Comparison of ENCODE assay signal across 11 cellular contexts in genomic region chr18:49835405-49835804, GRCh38. TPM values are rescaled to one million over a fixed set of nuclear protein-coding genes. Genes with fewer than 3 reads are reported as not detected.
DNase-seq lines count a peak whose midpoint lies in the region; ATAC-seq, FAIRE-seq and TF ChIP-seq lines count a peak whose summit lies in the region.
"Had no signal": no experiment of that assay in that cellular context is flagged by ENCODE, and none has a peak within 500 bp of the region (broad histone marks: within the 10 kb centered on the region; RNA-seq: fewer than 3 reads in every experiment).

No MANE protein-coding gene starts in this region.

- H3K36me3 ChIP-seq in IMR-90 (ENCODE audit: control insufficient read depth, insufficient read depth, low read length): no peaks in the 10 kb centered on the region
- H3K36me3 ChIP-seq in endothelial cell of umbilical vein (ENCODE audit: control insufficient read depth in 2 of 2, extremely low read depth in 1 of 2, insufficient read depth in 2 of 2, low read length in 2 of 2): no peaks in the 10 kb centered on the region
- peaks cover 7% of the 10 kb centered on the region for H3K36me3 ChIP-seq in mucosa of stomach (ENCODE audit: control insufficient read depth, insufficient read depth, low read length)
- H3K36me3 ChIP-seq in mammary epithelial cell (ENCODE audit: insufficient read depth, low read length): no peaks in the 10 kb centered on the region

- H3K79me1 ChIP-seq in IMR-90 (ENCODE audit: low read depth in 1 of 2, low read length in 2 of 2): 0 out of 4 replicates have a peak, but pooled peaks cover 0 to 2% of the 10 kb centered on the region in 2 experiments

- no peak overlapping the region for H2AK9ac ChIP-seq in IMR-90 (replicated peaks; ENCODE audit: low read depth, low read length, poor library complexity)

- TF ChIP-seq POLR2A in IMR-90 (IDR thresholded peaks at IDR 0.05; ENCODE audit: low read depth, low read length): no peak
- no peak for TF ChIP-seq POLR2A in endothelial cell of umbilical vein (IDR thresholded peaks at IDR 0.05; ENCODE audit: low read depth, low read length)

- no peak overlapping the region for H3K4me3 ChIP-seq in IMR-90 (ENCODE audit: insufficient read depth, low read depth, low read length)
- no peak overlapping the region for H3K4me3 ChIP-seq in endothelial cell of umbilical vein (replicated peaks in 1 of 3; ENCODE audit: insufficient read depth in 1 of 3, low read depth in 1 of 3, low read length in 3 of 3)
- H3K4me3 ChIP-seq in mucosa of stomach (ENCODE audit: low read length): no peak overlapping the region
- H3K4me3 ChIP-seq in mammary epithelial cell (replicated peaks in 1 of 3; ENCODE audit: insufficient read depth in 1 of 3, low read depth in 2 of 3, low read length in 3 of 3): no peak overlapping the region

- H4K20me1 ChIP-seq in IMR-90 (ENCODE audit: insufficient read depth, low read length): no peaks in the 10 kb centered on the region
- no peaks in the 10 kb centered on the region for H4K20me1 ChIP-seq in endothelial cell of umbilical vein (replicated peaks; ENCODE audit: control insufficient read depth, extremely low read depth, insufficient read depth, low read length)
- H4K20me1 ChIP-seq in mammary epithelial cell (ENCODE audit: insufficient read depth, low read length): no peaks in the 10 kb centered on the region

- H3K27me3 ChIP-seq in IMR-90 (ENCODE audit: control insufficient read depth, insufficient read depth, low read length) (no peaks in the 10 kb centered on the region), endothelial cell of umbilical vein (ENCODE audit: control insufficient read depth in 2 of 2, insufficient read depth in 2 of 2, low read length in 2 of 2) (no peaks in the 10 kb centered on the region), mucosa of stomach (ENCODE audit: control insufficient read depth, insufficient read depth, low read length) (no peaks in the 10 kb centered on the region), mammary epithelial cell (ENCODE audit: insufficient read depth, low read length) (no peaks in the 10 kb centered on the region)

- peak; percentile 8 for FAIRE-seq in endothelial cell of umbilical vein (lab: Jason Lieb, UNC)

- H2BK20ac ChIP-seq in IMR-90 (ENCODE audit: low read depth, low read length): peak overlapping the region; percentile 54

- no CpG with 5 or more reads among the region's 2 CpGs for WGBS in IMR-90 (ENCODE audit: extremely low coverage in 2 of 2, insufficient read length in 1 of 2), 2 experiments
- WGBS in mammary epithelial cell (ENCODE audit: low coverage, missing lambda C conversion rate): 80% methylated on average over 1 of the region's 2 CpGs

- H4K5ac ChIP-seq in IMR-90 (ENCODE audit: low read depth, low read length): no peak overlapping the region; the same call in 1 of the 2 replicates

- H3K9me1 ChIP-seq in IMR-90 (ENCODE audit: insufficient read depth, low read length) (peaks cover 10% of the 10 kb centered on the region; the same call in 1 of the 2 replicates), endothelial cell of umbilical vein (replicated peaks; ENCODE audit: control insufficient read depth, extremely low read depth, insufficient read depth, low read length) (no peaks in the 10 kb centered on the region)

- H3K4ac ChIP-seq in IMR-90 (ENCODE audit: low read depth, low read length): peak overlapping the region; percentile 39

- H2AFZ ChIP-seq in IMR-90 (replicated peaks; ENCODE audit: low read length, poor library complexity): no peak overlapping the region
- H2AFZ ChIP-seq in endothelial cell of umbilical vein (ENCODE audit: low read depth, low read length): no peak overlapping the region
- no peak overlapping the region for H2AFZ ChIP-seq in mammary epithelial cell (ENCODE audit: low read depth, low read length)

- H3K4me1 Mint-ChIP-seq in stimulated activated naive CD8-positive, alpha-beta T cell treated with anti-CD3 and anti-CD28 coated beads, Interleukin-15, amount 100 ng/mL, for 72 hours: no peaks in the 10 kb centered on the region

- H3K4me2 ChIP-seq in IMR-90 (ENCODE audit: low read depth, low read length) (no peak overlapping the region), endothelial cell of umbilical vein (ENCODE audit: insufficient read depth, low read length) (no peak overlapping the region), mammary epithelial cell (ENCODE audit: insufficient read depth, low read depth, low read length) (no peak overlapping the region)

- no peak for DNase-seq in IMR-90
- no peak for DNase-seq in endothelial cell of umbilical vein (ENCODE audit: low read depth, low spot score)
- no peak for DNase-seq in mammary epithelial cell
- DNase-seq in activated T-cell treated with anti-CD3 and anti-CD28 coated beads, Interleukin-2, amount 50 U/mL, for 48 hours: no peak
- DNase-seq in islet precursor cell: no peak
- DNase-seq in stimulated activated naive CD8-positive, alpha-beta T cell treated with anti-CD3 and anti-CD28 coated beads, Interleukin-15, amount 100 ng/mL, for 72 hours: no peak
- DNase-seq: NCI-H1092, NCI-H2081 treated with DMSO at 0.1 percent for 48 hours, NCI-H524, SIG-M5 had no signal

- H3K4me1 ChIP-seq in IMR-90 (ENCODE audit: control insufficient read depth, insufficient read depth, low read length): peaks cover 8% of the 10 kb centered on the region; the same call in 1 of the 2 replicates
- no peaks in the 10 kb centered on the region for H3K4me1 ChIP-seq in endothelial cell of umbilical vein (ENCODE audit: control insufficient read depth, extremely low read depth, insufficient read depth, low read length)
- peaks cover 14% of the 10 kb centered on the region for H3K4me1 ChIP-seq in mucosa of stomach (ENCODE audit: control insufficient read depth, insufficient read depth, low read length)
- H3K4me1 ChIP-seq in mammary epithelial cell (ENCODE audit: insufficient read depth, low read length): peaks cover 20% of the 10 kb centered on the region

- in situ Hi-C loops in IMR-90 (cut with MboI; ENCODE audit: low sequenced_read_pairs): no loop called here
- in situ Hi-C loops in mammary epithelial cell (cut with MboI; ENCODE audit: low sequenced_read_pairs in 2 of 2): no loop called here

- H2BK15ac ChIP-seq in IMR-90 (ENCODE audit: low read depth, low read length): peak overlapping the region; percentile 24; the same call in 1 of the 3 replicates

- peaks cover 0 to 9% of the 10 kb centered on the region in 2 donors for H3K9me3 Mint-ChIP-seq in stimulated activated naive CD8-positive, alpha-beta T cell treated with anti-CD3 and anti-CD28 coated beads, Interleukin-15, amount 100 ng/mL, for 72 hours

- H3K79me2 ChIP-seq in endothelial cell of umbilical vein (ENCODE audit: control insufficient read depth, insufficient read depth, low read length): no peaks in the 10 kb centered on the region
- no peaks in the 10 kb centered on the region for H3K79me2 ChIP-seq in mammary epithelial cell (ENCODE audit: insufficient read depth, low read length)

- no peak for TF ChIP-seq RAD21 in IMR-90 (IDR thresholded peaks at IDR 0.05; ENCODE audit: low read length)

- peak overlapping the region; percentile 65 for H2AK5ac ChIP-seq in IMR-90 (ENCODE audit: low read depth, low read length)

- H3K14ac ChIP-seq in IMR-90 (replicated peaks; ENCODE audit: low read depth, low read length): peak overlapping the region; percentile 4; the same call in 1 of the 2 replicates

- H3K9ac ChIP-seq in IMR-90 (ENCODE audit: low read depth, low read length) (no peak overlapping the region), endothelial cell of umbilical vein (replicated peaks; ENCODE audit: extremely low read depth, insufficient read depth, low read length) (no peak overlapping the region), mucosa of stomach (ENCODE audit: low read length) (peak overlapping the region; percentile 16), mammary epithelial cell (ENCODE audit: insufficient read depth, low read length) (no peak overlapping the region)

- POLR2A ChIA-PET in IMR-90 (lab: Charles Lee; ENCODE audit: unreplicated experiment) (no interaction called here), endothelial cell of umbilical vein (lab: Charles Lee) (no interaction called here)

- no peak overlapping the region for H3K27ac Mint-ChIP-seq in stimulated activated naive CD8-positive, alpha-beta T cell treated with anti-CD3 and anti-CD28 coated beads, Interleukin-15, amount 100 ng/mL, for 72 hours

- H4K8ac ChIP-seq in IMR-90 (ENCODE audit: low read depth in 2 of 2, low read length in 2 of 2): peak overlapping the region in 1 of 2 experiments; percentile 7; a peak in 2 of 4 replicates

- no peak overlapping the region for H3K4me3 Mint-ChIP-seq in stimulated activated naive CD8-positive, alpha-beta T cell treated with anti-CD3 and anti-CD28 coated beads, Interleukin-15, amount 100 ng/mL, for 72 hours

- H3K56ac ChIP-seq in IMR-90 (ENCODE audit: extremely low read depth, insufficient read depth, low read length): no peak overlapping the region

- H3K18ac ChIP-seq in IMR-90 (ENCODE audit: low read depth, low read length): peak overlapping the region; percentile 64; the same call in 1 of the 2 replicates

- H3K9me3 ChIP-seq in IMR-90 (ENCODE audit: control insufficient read depth, insufficient read depth, low read length) (peaks cover 2% of the 10 kb centered on the region; the same call in 1 of the 2 replicates), endothelial cell of umbilical vein (replicated peaks; ENCODE audit: control insufficient read depth, insufficient read depth, low read length) (no peaks in the 10 kb centered on the region), mucosa of stomach (ENCODE audit: control insufficient read depth, low read length) (no peaks in the 10 kb centered on the region), mammary epithelial cell (replicated peaks; ENCODE audit: insufficient read depth, low read length) (no peaks in the 10 kb centered on the region)

- no peaks in the 10 kb centered on the region for H3K27me3 Mint-ChIP-seq in stimulated activated naive CD8-positive, alpha-beta T cell treated with anti-CD3 and anti-CD28 coated beads, Interleukin-15, amount 100 ng/mL, for 72 hours

- peak overlapping the region; percentile 43 for H2BK5ac ChIP-seq in IMR-90 (ENCODE audit: low read depth, low read length, poor library complexity, severe bottlenecking)

- peak overlapping the region; percentile 21; the same call in 1 of the 2 replicates for H3K23ac ChIP-seq in IMR-90 (ENCODE audit: low read depth, low read length)

- dilution Hi-C loops in IMR-90 (cut with HindIII; ENCODE audit: low sequenced_read_pairs, unreplicated experiment): no loop called here
- dilution Hi-C loops in endothelial cell of umbilical vein (cut with MboI; ENCODE audit: extremely low pct_ligation_motif_present, low sequenced_read_pairs): no loop called here
- dilution Hi-C loops in mammary epithelial cell (cut with HindIII; ENCODE audit: low sequenced_read_pairs): no loop called here

- 0 out of 2 replicates have a peak, but pooled peaks have one; percentile 12 for ATAC-seq in IMR-90 (ENCODE audit: low read depth)
- ATAC-seq in stimulated activated naive CD8-positive, alpha-beta T cell treated with anti-CD3 and anti-CD28 coated beads, Interleukin-15, amount 100 ng/mL, for 72 hours: no peak

- intact Hi-C loops in IMR-90 (cut with micrococcal nuclease): loop anchor here (2.0 kb wide), 1 partner anchor 23 kb away; the partner anchor contains the start of gene ACAA2
- intact Hi-C loops in endothelial cell of umbilical vein (cut with micrococcal nuclease): no loop called here
- intact Hi-C loops in mammary epithelial cell (cut with micrococcal nuclease): loop anchor here (2.0 kb wide), 1 partner anchor 23 kb away; the partner anchor contains the start of gene ACAA2

- H4K91ac ChIP-seq in IMR-90 (ENCODE audit: insufficient read depth, low read depth, low read length): peak overlapping the region; percentile 50; the same call in 1 of the 2 replicates

- H3K27ac ChIP-seq in IMR-90 (ENCODE audit: insufficient read depth, low read length) (peak overlapping the region; percentile 45; the same call in 1 of the 2 replicates), endothelial cell of umbilical vein (ENCODE audit: insufficient read depth, low read depth, low read length) (no peak overlapping the region), mammary epithelial cell (ENCODE audit: insufficient read depth, low read depth, low read length) (no peak overlapping the region)

- CTCF ChIA-PET in IMR-90 (lab: Yijun Ruan, JAX) (interaction anchor here (1.0 kb wide), 1 partner anchor 13 kb away, joined by 3 read pairs; no protein-coding TSS in a partner anchor), endothelial cell of umbilical vein (lab: Charles Lee) (interaction anchor here (1.0 to 2.7 kb wide), 2 partner anchors 22 to 23 kb away, joined by 3 to 10 read pairs; no protein-coding TSS in a partner anchor), mammary epithelial cell (lab: Charles Lee; ENCODE audit: low non-redundant PET) (no interaction called here)

- TF ChIP-seq CTCF in IMR-90 (conservative IDR thresholded peaks at IDR 0.05; ENCODE audit: low read depth, low read length) (no peak), endothelial cell of umbilical vein (IDR thresholded peaks at IDR 0.05; ENCODE audit: extremely low read depth in 1 of 2, insufficient read depth in 1 of 2, low read depth in 1 of 2, low read length in 2 of 2) (no peak), mammary epithelial cell (conservative IDR thresholded peaks at IDR 0.05 in 1 of 2, IDR thresholded peaks at IDR 0.05 in 1 of 2; ENCODE audit: extremely low read depth in 1 of 2, insufficient read depth in 1 of 2, low read depth in 1 of 2, low read length in 2 of 2) (no peak)

- peak overlapping the region; percentile 73 for H2BK120ac ChIP-seq in IMR-90 (ENCODE audit: low read depth, low read length)

- BruUV-seq in IMR-90 (replicated peaks; lab: Mats Ljungman, UMichigan): no TSS peak
- no TSS peak for BruUV-seq in endothelial cell of umbilical vein (replicated peaks; lab: Mats Ljungman, UMichigan)
- BruUV-seq in mammary epithelial cell (replicated peaks; lab: Mats Ljungman, UMichigan): no TSS peak

RNA-seq across cellular contexts. Expression of gene ACAA2, which starts 22.1 kb away (rescaled TPM):
- total RNA-seq in IMR-90 (2012; rRNA removed) (61.5 and 71.7 TPM in 2 replicates), endothelial cell of umbilical vein (44.4 and 44.9 TPM in 2 replicates), mammary epithelial cell (10 to 100 TPM; 42.2 to 45.9 TPM)
- polyA plus RNA-seq in IMR-90 (2012; rRNA removed) (19.0 and 24.4 TPM in 2 replicates), endothelial cell of umbilical vein (14.6 and 18.6 TPM in 2 replicates), mammary epithelial cell (20.8 TPM)
- polyA plus RNA-seq in IMR-90 (2012; cell fraction: cytosol; rRNA removed): 6.5 and 12.8 TPM in 2 replicates
- polyA plus RNA-seq in IMR-90 (2012; cell fraction: nucleus; rRNA removed; ENCODE audit: low replicate concordance): 2.4 and 15.0 TPM in 2 replicates
- 21.1 and 22.3 TPM in 2 replicates for polyA plus RNA-seq in endothelial cell of umbilical vein (2011; cell fraction: cytosol; rRNA removed)
- polyA plus RNA-seq in endothelial cell of umbilical vein (2011; cell fraction: nucleus; rRNA removed): 14.8 and 15.8 TPM in 2 replicates
- polyA plus RNA-seq in endothelial cell of umbilical vein (2012): 45.8 and 60.4 TPM in 2 replicates
- polyA minus RNA-seq in endothelial cell of umbilical vein (22.2 and 25.6 TPM in 2 replicates), mammary epithelial cell (6.4 TPM)
- polyA minus RNA-seq in endothelial cell of umbilical vein (2011; cell fraction: cytosol; rRNA and poly(A)+ RNA removed): 18.2 TPM
- 6.9 and 7.7 TPM in 2 replicates for polyA minus RNA-seq in endothelial cell of umbilical vein (2011; cell fraction: nucleus; rRNA and poly(A)+ RNA removed)
